In the genomic region with DNA sequence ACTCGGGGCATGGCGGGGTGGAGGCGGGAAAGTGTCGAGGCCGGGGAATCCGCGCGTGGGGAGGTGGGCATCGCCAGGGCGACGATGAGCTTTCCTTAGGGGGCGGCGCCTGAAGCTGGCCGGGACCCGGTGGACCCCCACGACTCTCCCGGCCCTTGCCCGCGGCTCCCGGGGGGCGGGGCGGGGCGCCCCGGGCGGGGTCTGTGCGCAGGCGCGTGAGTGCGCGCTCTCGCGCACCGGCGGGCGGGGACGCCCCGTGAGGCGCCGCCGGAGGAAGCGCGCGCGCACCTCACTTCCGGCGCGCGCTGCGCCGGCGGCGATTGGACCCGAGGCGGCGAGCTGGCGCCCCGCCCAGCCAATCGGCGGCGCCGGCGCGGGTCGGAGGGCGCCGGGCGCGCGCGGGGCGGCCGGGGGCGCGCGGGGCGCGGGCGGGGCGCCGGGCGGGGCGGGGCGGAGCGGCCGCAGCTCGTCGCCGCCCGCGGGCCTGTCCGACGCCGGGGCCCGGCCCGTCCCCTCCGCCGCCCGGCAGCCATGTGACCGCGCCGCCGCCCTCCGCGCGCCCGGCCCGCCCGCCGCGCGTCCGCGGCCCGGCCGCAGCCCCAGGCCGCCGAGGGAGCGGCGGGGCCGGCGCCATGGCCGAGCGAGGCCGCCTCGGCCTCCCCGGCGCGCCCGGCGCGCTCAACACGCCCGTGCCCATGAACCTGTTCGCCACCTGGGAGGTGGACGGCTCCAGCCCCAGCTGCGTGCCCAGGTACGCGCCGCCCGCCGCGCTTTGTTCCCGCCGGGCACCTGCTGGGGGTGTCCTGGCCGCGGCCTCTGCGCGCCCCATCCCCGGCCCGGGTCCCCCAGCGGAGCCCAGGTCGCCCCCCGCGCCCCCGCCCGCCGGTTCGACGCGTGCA, we compare ENCODE assay signal across 8 cellular contexts. TPM values are rescaled to one million over a fixed set of nuclear protein-coding genes. Genes with fewer than 3 reads are reported as not detected.
DNase-seq lines count a peak whose midpoint lies in the region; ATAC-seq and TF ChIP-seq lines count a peak whose summit lies in the region.

A gene (plus strand): TSS at position 462 of the 899 bp plus-strand sequence. CDS start 171 bp downstream, at position 633.

- intact Hi-C loops in tibial artery (cut with DNase I; ENCODE audit: low total_unique reads) = loop anchor here (10.0 kb wide), 1 partner anchor 60 kb away; no protein-coding TSS in a partner anchor

- H3K4me2 ChIP-seq in SK-N-SH (peak within 1 kb of the TSS; percentile 98), osteoblast (ENCODE audit: insufficient read depth, low read length) (peak within 1 kb of the TSS; percentile 91)

- peaks cover 43% of the 10 kb centered on the region for H3K79me2 ChIP-seq in SK-N-SH (ENCODE audit: insufficient read depth)
- H3K79me2 ChIP-seq in osteoblast (ENCODE audit: insufficient read depth, low read length) = peaks cover 37% of the 10 kb centered on the region

- H3K27ac ChIP-seq in SK-N-SH (ENCODE audit: low read depth in 2 of 2, low read length in 1 of 2) = peak within 1 kb of the TSS; percentile 40 to 88; a peak in 3 of 4 replicates
- no peak within 1 kb of the TSS for H3K27ac ChIP-seq in osteoblast (ENCODE audit: low read depth, low read length)
- H3K27ac ChIP-seq in tibial artery = peak within 1 kb of the TSS; percentile 93 to 100

- H3K36me3 ChIP-seq in SK-N-SH (replicated peaks in 1 of 2; ENCODE audit: control insufficient read depth in 1 of 2, insufficient read depth in 2 of 2, low read length in 1 of 2) (no peaks in the 10 kb centered on the region), osteoblast (ENCODE audit: insufficient read depth, low read length) (no peaks in the 10 kb centered on the region), tibial artery (no peaks in the 10 kb centered on the region)

- H2AFZ ChIP-seq in SK-N-SH (ENCODE audit: low read depth) = peak within 1 kb of the TSS; percentile 92; the same call in 1 of the 2 replicates
- H2AFZ ChIP-seq in osteoblast (ENCODE audit: low read length) = peak within 1 kb of the TSS; percentile 83

- H3K27me3 ChIP-seq in SK-N-SH (ENCODE audit: insufficient read depth) (no peaks in the 10 kb centered on the region), osteoblast (ENCODE audit: insufficient read depth, low read length) (no peaks in the 10 kb centered on the region), tibial artery (no peaks in the 10 kb centered on the region)

- H3K36me3 Mint-ChIP-seq in activated naive CD4-positive, alpha-beta T cell treated with anti-CD3 and anti-CD28 coated beads, Interleukin-2, amount 50 U/mL, for 72 hours = peaks cover 0 to 5% of the 10 kb centered on the region in 2 donors

- peak within 1 kb of the TSS; percentile 76 for H3K9ac ChIP-seq in SK-N-SH

- no peaks in the 10 kb centered on the region for H3K9me2 ChIP-seq in SK-N-SH

- no peak for TF ChIP-seq RAD21 in SK-N-SH (IDR thresholded peaks at IDR 0.05; ENCODE audit: low read length)

- peak within 1 kb of the TSS; percentile 74 for H3K4me3 ChIP-seq in LNCaP clone FGC (ENCODE audit: low read depth, low read length)
- H3K4me3 ChIP-seq in SK-N-SH (ENCODE audit: low read depth in 2 of 2, low read length in 1 of 2) = peak within 1 kb of the TSS; percentile 76 to 85
- H3K4me3 ChIP-seq in osteoblast (ENCODE audit: insufficient read depth, low read length) = peak within 1 kb of the TSS; percentile 77
- peak within 1 kb of the TSS; percentile 94 to 96 for H3K4me3 ChIP-seq in tibial artery

- H3K27ac Mint-ChIP-seq in activated naive CD4-positive, alpha-beta T cell treated with anti-CD3 and anti-CD28 coated beads, Interleukin-2, amount 50 U/mL, for 72 hours = peak within 1 kb of the TSS; percentile 55 to 65

- peaks cover 3% of the 10 kb centered on the region for H3F3A ChIP-seq in SK-N-SH (replicated peaks; ENCODE audit: insufficient read depth)

- no peaks in the 10 kb centered on the region for H3K9me3 Mint-ChIP-seq in activated naive CD4-positive, alpha-beta T cell treated with anti-CD3 and anti-CD28 coated beads, Interleukin-2, amount 50 U/mL, for 72 hours

- POLR2A ChIA-PET in SK-N-SH (lab: Yijun Ruan, JAX) = interaction anchor here (0.6 to 2.4 kb wide), 4 partner anchors 12 to 66 kb away, joined by 3 to 17 read pairs (median 4); a partner anchor contains a TSS

- no peak for TF ChIP-seq CTCF in LNCaP clone FGC (IDR thresholded peaks at IDR 0.05; ENCODE audit: control insufficient read depth, extremely low read depth, insufficient read depth)
- TF ChIP-seq CTCF in SK-N-SH (IDR thresholded peaks at IDR 0.05) = no peak
- TF ChIP-seq CTCF in osteoblast (IDR thresholded peaks at IDR 0.05; ENCODE audit: extremely low read depth, low read depth, low read length) = no peak
- TF ChIP-seq CTCF in tibial artery (IDR thresholded peaks at IDR 0.05) = no peak

- no peak for TF ChIP-seq EP300 in SK-N-SH (IDR thresholded peaks at IDR 0.05; ENCODE audit: borderline replicate concordance in 1 of 2, low read depth in 1 of 2, low read length in 1 of 2)

- CTCF ChIA-PET in SK-N-SH (lab: Yijun Ruan, JAX) = interaction anchor here (0.9 to 2.0 kb wide), 6 partner anchors 9 to 244 kb away, joined by 3 to 7 read pairs (median 3); a partner anchor contains a TSS

- peaks cover 0 to 25% of the 10 kb centered on the region in 2 experiments; a peak in 1 of 4 replicates for H3K4me1 ChIP-seq in SK-N-SH (ENCODE audit: control insufficient read depth in 1 of 2, insufficient read depth in 2 of 2, low read depth in 1 of 2, low read length in 1 of 2)
- peaks cover 15% of the 10 kb centered on the region for H3K4me1 ChIP-seq in osteoblast (ENCODE audit: insufficient read depth, low read length)
- peaks cover 0 to 39% (median 30%) of the 10 kb centered on the region in 4 donors for H3K4me1 ChIP-seq in tibial artery

- peak; percentile 82 for DNase-seq in EL
- DNase-seq in LNCaP clone FGC (ENCODE audit: low read depth) = no peak
- peak; percentile 98 for DNase-seq in SK-N-SH
- peak; percentile 84 to 87 for DNase-seq in activated naive CD4-positive, alpha-beta T cell treated with anti-CD3 and anti-CD28 coated beads, Interleukin-2, amount 50 U/mL, for 72 hours (ENCODE audit: low spot score in 2 of 2)
- DNase-seq in glomerular visceral epithelial cell (ENCODE audit: extremely low spot score) = peak; percentile 93
- peak; percentile 100 for DNase-seq in osteoblast (ENCODE audit: insufficient read length, low spot score, missing footprints)
- peak; percentile 57 to 86 for DNase-seq in tibial artery

- peaks cover 26% of the 10 kb centered on the region for H4K20me1 ChIP-seq in SK-N-SH (ENCODE audit: insufficient read depth)
- peaks cover 21% of the 10 kb centered on the region for H4K20me1 ChIP-seq in osteoblast (ENCODE audit: insufficient read depth, low read length)

- WGBS in SK-N-SH (ENCODE audit: low lambda C conversion rate) = 0% methylated on average over 1 of the region's 160 CpGs

- ATAC-seq in GM21786 (IDR thresholded peaks at IDR 0.05; ENCODE audit: unreplicated experiment) = peak; percentile 60
- peak; percentile 80 to 83 for ATAC-seq in activated naive CD4-positive, alpha-beta T cell treated with anti-CD3 and anti-CD28 coated beads, Interleukin-2, amount 50 U/mL, for 72 hours

- H3K9me3 ChIP-seq in SK-N-SH (no peaks in the 10 kb centered on the region), osteoblast (ENCODE audit: low read depth, low read length) (no peaks in the 10 kb centered on the region), tibial artery (no peaks in the 10 kb centered on the region)

TF ChIP-seq in SK-N-SH, 30 proteins besides CTCF, POLR2A, EP300 and RAD21:
- TF ChIP-seq SIN3A (IDR thresholded peaks at IDR 0.05; ENCODE audit: borderline replicate concordance, low read depth, low read length) (no peak), CHD2 (IDR thresholded peaks at IDR 0.05; ENCODE audit: low read length, partially characterized antibody) (peak; percentile 22), EZH2phosphoT487 (IDR thresholded peaks at IDR 0.05; ENCODE audit: borderline replicate concordance, low read depth) (no peak), GABPA (IDR thresholded peaks at IDR 0.05; ENCODE audit: low read depth) (peak; percentile 44; the same call in 1 of the 2 replicates), JUND (IDR thresholded peaks at IDR 0.05) (no peak), POLR2AphosphoS5 (IDR thresholded peaks at IDR 0.05; ENCODE audit: low read depth, low read length) (no peak; the same call in 1 of the 2 replicates), NRF1 (IDR thresholded peaks at IDR 0.05; ENCODE audit: low read depth, low read length) (peak; percentile 82), MXI1 (IDR thresholded peaks at IDR 0.05; ENCODE audit: low read depth, low read length) (peak; percentile 20; the same call in 1 of the 2 replicates)
- TF ChIP-seq, protein P1, sequence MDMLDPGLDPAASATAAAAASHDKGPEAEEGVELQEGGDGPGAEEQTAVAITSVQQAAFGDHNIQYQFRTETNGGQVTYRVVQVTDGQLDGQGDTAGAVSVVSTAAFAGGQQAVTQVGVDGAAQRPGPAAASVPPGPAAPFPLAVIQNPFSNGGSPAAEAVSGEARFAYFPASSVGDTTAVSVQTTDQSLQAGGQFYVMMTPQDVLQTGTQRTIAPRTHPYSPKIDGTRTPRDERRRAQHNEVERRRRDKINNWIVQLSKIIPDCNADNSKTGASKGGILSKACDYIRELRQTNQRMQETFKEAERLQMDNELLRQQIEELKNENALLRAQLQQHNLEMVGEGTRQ (IDR thresholded peaks at IDR 0.05; ENCODE audit: borderline replicate concordance, low read depth, low read length) = no peak
- TF ChIP-seq, protein P2, sequence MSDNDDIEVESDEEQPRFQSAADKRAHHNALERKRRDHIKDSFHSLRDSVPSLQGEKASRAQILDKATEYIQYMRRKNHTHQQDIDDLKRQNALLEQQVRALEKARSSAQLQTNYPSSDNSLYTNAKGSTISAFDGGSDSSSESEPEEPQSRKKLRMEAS (IDR thresholded peaks at IDR 0.05; ENCODE audit: low read depth) = peak; percentile 19; the same call in 1 of the 2 replicates

RNA-seq across cellular contexts. Expression of the gene that starts here (rescaled TPM):
- 27.4 and 42.7 TPM in 2 replicates for polyA plus RNA-seq in SK-N-SH (2012; rRNA removed)
- 17.6 and 26.9 TPM in 2 replicates for polyA plus RNA-seq in SK-N-SH (2012; cell fraction: cytosol; rRNA removed)
- 174 and 202 TPM in 2 replicates for polyA plus RNA-seq in SK-N-SH (2012; cell fraction: nucleus; rRNA removed)
- 10 to 100 TPM; 35.2 to 36.9 TPM for total RNA-seq in activated naive CD4-positive, alpha-beta T cell treated with anti-CD3 and anti-CD28 coated beads, Interleukin-2, amount 50 U/mL, for 72 hours
- 81.1 and 81.3 TPM in 2 replicates for total RNA-seq in osteoblast
